In genomic region chr12:105322070-105322469, GRCh38 we compare ENCODE assay signal across 22 cellular contexts. TPM values are rescaled to one million over a fixed set of nuclear protein-coding genes. Genes with fewer than 3 reads are reported as not detected.
DNase-seq lines count a peak whose midpoint lies in the region; ATAC-seq, FAIRE-seq and TF ChIP-seq lines count a peak whose summit lies in the region.
"Had no signal": no experiment of that assay in that cellular context is flagged by ENCODE, and none has a peak within 500 bp of the region (broad histone marks: within the 10 kb centered on the region; RNA-seq: fewer than 3 reads in every experiment).

No MANE protein-coding gene starts in this region.

- peaks cover 5% of the 10 kb centered on the region for H3K27me3 Mint-ChIP-seq in T-helper 17 cell

- peak in 1 of 2 donors; percentile 56 for TF ChIP-seq RAD21 in liver (IDR thresholded peaks at IDR 0.05)

- H3K4me3 ChIP-seq in liver (ENCODE audit: low read depth in 1 of 3, low read length in 3 of 3) (no peak overlapping the region), uterus (no peak overlapping the region), ascending aorta (no peak overlapping the region)
- H3K4me3 ChIP-seq: cardiac muscle cell, dorsolateral prefrontal cortex, left ventricle myocardium inferior, sigmoid colon had no signal

- DNase-seq in NCI-H2029 (lab: John Stamatoyannopoulos, UW): peak; percentile 23
- no peak for DNase-seq in NCI-H2029 treated with DMSO at 0.1 percent for 48 hours (lab: John Stamatoyannopoulos, UW)
- no peak for DNase-seq in T-helper 17 cell
- no peak for DNase-seq in RCC 7860 (ENCODE audit: low spot score)
- no peak for DNase-seq in NCI-H446 (lab: John Stamatoyannopoulos, UW)
- DNase-seq in uterus: no peak
- DNase-seq in ascending aorta (ENCODE audit: low spot score in 2 of 2): no peak
- DNase-seq: activated CD4-positive, CD25-positive, alpha-beta regulatory T cell; activated CD8-positive, alpha-beta T cell treated with anti-CD3 and anti-CD28 coated beads, Interleukin-2, amount 10 ng/mL, durations not matched to agents 7 days and 5 days; activated T-cell treated with anti-CD3 and anti-CD28 coated beads, Interleukin-2, amount 50 U/mL, for 72 hours; dorsolateral prefrontal cortex; glutamatergic neuron; left ventricle myocardium inferior; NCI-H187; NCI-H446 treated with DMSO at 0.1 percent for 48 hours; Right ventricle myocardium superior; sigmoid colon had no signal

- no peak overlapping the region for H3K4me3 Mint-ChIP-seq in T-helper 17 cell
- H3K4me3 Mint-ChIP-seq: activated CD8-positive, alpha-beta T cell treated with anti-CD3 and anti-CD28 coated beads, Interleukin-2, amount 10 ng/mL, durations not matched to agents 7 days and 5 days; activated T-cell treated with anti-CD3 and anti-CD28 coated beads, Interleukin-2, amount 50 U/mL, for 72 hours had no signal

- H3K36me3 Mint-ChIP-seq in T-helper 17 cell (ENCODE audit: low read depth): no peaks in the 10 kb centered on the region

- H3K27me3 ChIP-seq in liver (ENCODE audit: control insufficient read depth in 4 of 4, insufficient read depth in 4 of 4, low read length in 3 of 4) (no peaks in the 10 kb centered on the region), uterus (no peaks in the 10 kb centered on the region), ascending aorta (no peaks in the 10 kb centered on the region)
- H3K27me3 ChIP-seq: dorsolateral prefrontal cortex, sigmoid colon had no signal

- H3K9ac ChIP-seq in liver (ENCODE audit: low read depth in 1 of 2, low read length in 2 of 2): no peak overlapping the region

- TF ChIP-seq POLR2A in uterus (IDR thresholded peaks at IDR 0.05): no peak

- H3K9me3 ChIP-seq in T-helper 17 cell (ENCODE audit: control insufficient read depth, low read length, poor library complexity, severe bottlenecking): no peaks in the 10 kb centered on the region
- H3K9me3 ChIP-seq in liver (ENCODE audit: control insufficient read depth in 4 of 4, low read length in 3 of 4): no peaks in the 10 kb centered on the region
- no peaks in the 10 kb centered on the region for H3K9me3 ChIP-seq in uterus
- H3K9me3 ChIP-seq in ascending aorta: no peaks in the 10 kb centered on the region
- H3K9me3 ChIP-seq: left ventricle myocardium inferior, sigmoid colon had no signal

- no peak overlapping the region for H3K27ac ChIP-seq in liver (ENCODE audit: low read depth in 1 of 2, low read length in 2 of 2)
- H3K27ac ChIP-seq in uterus: no peak overlapping the region
- no peak overlapping the region for H3K27ac ChIP-seq in ascending aorta
- H3K27ac ChIP-seq: 22Rv1, C4-2B, cardiac muscle cell, dorsolateral prefrontal cortex, epithelial cell of prostate, left ventricle myocardium inferior, sigmoid colon had no signal

- no peak for ATAC-seq in T-helper 17 cell
- ATAC-seq: activated CD8-positive, alpha-beta T cell treated with anti-CD3 and anti-CD28 coated beads, Interleukin-2, amount 10 ng/mL, durations not matched to agents 7 days and 5 days; activated T-cell treated with anti-CD3 and anti-CD28 coated beads, Interleukin-2, amount 50 U/mL, for 72 hours had no signal

- intact Hi-C loops in uterus (cut with DNase I; ENCODE audit: low total_unique reads) (no loop called here), ascending aorta (cut with DNase I) (no loop called here)

- H3K27ac Mint-ChIP-seq in T-helper 17 cell: peak overlapping the region; percentile 24
- H3K27ac Mint-ChIP-seq: activated CD8-positive, alpha-beta T cell treated with anti-CD3 and anti-CD28 coated beads, Interleukin-2, amount 10 ng/mL, durations not matched to agents 7 days and 5 days; activated T-cell treated with anti-CD3 and anti-CD28 coated beads, Interleukin-2, amount 50 U/mL, for 72 hours had no signal

- H3K36me3 ChIP-seq in liver (ENCODE audit: control insufficient read depth in 4 of 4, insufficient read depth in 3 of 4, low read depth in 1 of 4, low read length in 3 of 4) (no peaks in the 10 kb centered on the region), uterus (no peaks in the 10 kb centered on the region), ascending aorta (no peaks in the 10 kb centered on the region)
- H3K36me3 ChIP-seq: cardiac muscle cell, left ventricle myocardium inferior, sigmoid colon had no signal

- WGBS in liver: 34% methylated on average over 4 of the region's 4 CpGs

- no peak for FAIRE-seq in RCC 7860 (lab: Jason Lieb, UNC)

- H3K4me1 ChIP-seq in liver (ENCODE audit: control insufficient read depth in 4 of 4, insufficient read depth in 4 of 4, low read length in 3 of 4): peaks cover 9 to 47% (median 25%) of the 10 kb centered on the region in 4 donors
- no peaks in the 10 kb centered on the region for H3K4me1 ChIP-seq in uterus
- no peaks in the 10 kb centered on the region for H3K4me1 ChIP-seq in ascending aorta
- H3K4me1 ChIP-seq: left ventricle myocardium inferior, sigmoid colon had no signal

- H3K4me1 Mint-ChIP-seq in T-helper 17 cell: peaks cover 12% of the 10 kb centered on the region

- TF ChIP-seq CTCF in liver (IDR thresholded peaks at IDR 0.05; ENCODE audit: low read depth, low read length, missing input control): no peak
- no peak for TF ChIP-seq CTCF in uterus (IDR thresholded peaks at IDR 0.05)
- TF ChIP-seq CTCF in ascending aorta (IDR thresholded peaks at IDR 0.05): no peak

TF ChIP-seq in liver, 16 proteins besides CTCF, POLR2A, EP300 and RAD21:
- TF ChIP-seq GABPA (IDR thresholded peaks at IDR 0.05 in 1 of 2, conservative IDR thresholded peaks at IDR 0.05 in 1 of 2) (no peak), SP1 (IDR thresholded peaks at IDR 0.05) (peak; percentile 81), FOXA2 (IDR thresholded peaks at IDR 0.05) (peak; percentile 37), YY1 (IDR thresholded peaks at IDR 0.05) (no peak), HNF4A (conservative IDR thresholded peaks at IDR 0.05) (peak; percentile 77 to 89), TAF1 (conservative IDR thresholded peaks at IDR 0.05) (no peak), EGR1 (IDR thresholded peaks at IDR 0.05; ENCODE audit: low read depth in 2 of 2) (no peak), JUND (IDR thresholded peaks at IDR 0.05) (peak; percentile 48 to 53), NR2F2 (IDR thresholded peaks at IDR 0.05) (no peak), RXRA (IDR thresholded peaks at IDR 0.05) (peak; percentile 34 to 36), HNF4G (IDR thresholded peaks at IDR 0.05) (peak; percentile 64), FOXA1 (IDR thresholded peaks at IDR 0.05) (peak; percentile 58)
- TF ChIP-seq, protein P1, sequence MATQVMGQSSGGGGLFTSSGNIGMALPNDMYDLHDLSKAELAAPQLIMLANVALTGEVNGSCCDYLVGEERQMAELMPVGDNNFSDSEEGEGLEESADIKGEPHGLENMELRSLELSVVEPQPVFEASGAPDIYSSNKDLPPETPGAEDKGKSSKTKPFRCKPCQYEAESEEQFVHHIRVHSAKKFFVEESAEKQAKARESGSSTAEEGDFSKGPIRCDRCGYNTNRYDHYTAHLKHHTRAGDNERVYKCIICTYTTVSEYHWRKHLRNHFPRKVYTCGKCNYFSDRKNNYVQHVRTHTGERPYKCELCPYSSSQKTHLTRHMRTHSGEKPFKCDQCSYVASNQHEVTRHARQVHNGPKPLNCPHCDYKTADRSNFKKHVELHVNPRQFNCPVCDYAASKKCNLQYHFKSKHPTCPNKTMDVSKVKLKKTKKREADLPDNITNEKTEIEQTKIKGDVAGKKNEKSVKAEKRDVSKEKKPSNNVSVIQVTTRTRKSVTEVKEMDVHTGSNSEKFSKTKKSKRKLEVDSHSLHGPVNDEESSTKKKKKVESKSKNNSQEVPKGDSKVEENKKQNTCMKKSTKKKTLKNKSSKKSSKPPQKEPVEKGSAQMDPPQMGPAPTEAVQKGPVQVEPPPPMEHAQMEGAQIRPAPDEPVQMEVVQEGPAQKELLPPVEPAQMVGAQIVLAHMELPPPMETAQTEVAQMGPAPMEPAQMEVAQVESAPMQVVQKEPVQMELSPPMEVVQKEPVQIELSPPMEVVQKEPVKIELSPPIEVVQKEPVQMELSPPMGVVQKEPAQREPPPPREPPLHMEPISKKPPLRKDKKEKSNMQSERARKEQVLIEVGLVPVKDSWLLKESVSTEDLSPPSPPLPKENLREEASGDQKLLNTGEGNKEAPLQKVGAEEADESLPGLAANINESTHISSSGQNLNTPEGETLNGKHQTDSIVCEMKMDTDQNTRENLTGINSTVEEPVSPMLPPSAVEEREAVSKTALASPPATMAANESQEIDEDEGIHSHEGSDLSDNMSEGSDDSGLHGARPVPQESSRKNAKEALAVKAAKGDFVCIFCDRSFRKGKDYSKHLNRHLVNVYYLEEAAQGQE (IDR thresholded peaks at IDR 0.05): no peak
- TF ChIP-seq, protein P2, sequence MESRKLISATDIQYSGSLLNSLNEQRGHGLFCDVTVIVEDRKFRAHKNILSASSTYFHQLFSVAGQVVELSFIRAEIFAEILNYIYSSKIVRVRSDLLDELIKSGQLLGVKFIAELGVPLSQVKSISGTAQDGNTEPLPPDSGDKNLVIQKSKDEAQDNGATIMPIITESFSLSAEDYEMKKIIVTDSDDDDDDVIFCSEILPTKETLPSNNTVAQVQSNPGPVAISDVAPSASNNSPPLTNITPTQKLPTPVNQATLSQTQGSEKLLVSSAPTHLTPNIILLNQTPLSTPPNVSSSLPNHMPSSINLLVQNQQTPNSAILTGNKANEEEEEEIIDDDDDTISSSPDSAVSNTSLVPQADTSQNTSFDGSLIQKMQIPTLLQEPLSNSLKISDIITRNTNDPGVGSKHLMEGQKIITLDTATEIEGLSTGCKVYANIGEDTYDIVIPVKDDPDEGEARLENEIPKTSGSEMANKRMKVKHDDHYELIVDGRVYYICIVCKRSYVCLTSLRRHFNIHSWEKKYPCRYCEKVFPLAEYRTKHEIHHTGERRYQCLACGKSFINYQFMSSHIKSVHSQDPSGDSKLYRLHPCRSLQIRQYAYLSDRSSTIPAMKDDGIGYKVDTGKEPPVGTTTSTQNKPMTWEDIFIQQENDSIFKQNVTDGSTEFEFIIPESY (IDR thresholded peaks at IDR 0.05): no peak
- TF ChIP-seq, protein P3, sequence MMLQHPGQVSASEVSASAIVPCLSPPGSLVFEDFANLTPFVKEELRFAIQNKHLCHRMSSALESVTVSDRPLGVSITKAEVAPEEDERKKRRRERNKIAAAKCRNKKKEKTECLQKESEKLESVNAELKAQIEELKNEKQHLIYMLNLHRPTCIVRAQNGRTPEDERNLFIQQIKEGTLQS (IDR thresholded peaks at IDR 0.05): peak; percentile 34
- TF ChIP-seq, protein P4, sequence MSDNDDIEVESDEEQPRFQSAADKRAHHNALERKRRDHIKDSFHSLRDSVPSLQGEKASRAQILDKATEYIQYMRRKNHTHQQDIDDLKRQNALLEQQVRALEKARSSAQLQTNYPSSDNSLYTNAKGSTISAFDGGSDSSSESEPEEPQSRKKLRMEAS (IDR thresholded peaks at IDR 0.05): peak; percentile 55

RNA-seq across cellular contexts. Expression of gene C12orf75, which starts 8.4 kb away (rescaled TPM):
- total RNA-seq in T-helper 17 cell (10 to 100 TPM; 33.2 to 41.3 TPM), liver (1 to 10 TPM; 2.2 to 3.4 TPM), uterus (10 to 100 TPM; 19.6 to 57.1 (median 30.1) TPM), ascending aorta (56.5 TPM)
- polyA plus RNA-seq in liver: 1 to 10 TPM; 1.2 to 3.9 TPM

Comparison
In these comparisons a context has a peak if more than half of its experiments do, and no peak if none do; other contexts are left out.
1. RNA of gene C12orf75, which starts 8.4 kb away (total RNA-seq): 56.5 TPM in ascending aorta (single experiment), 33.2 to 41.3 TPM in T-helper 17 cell and 19.6 to 57.1 TPM in uterus; 2.2 to 3.4 TPM in liver; every median in the first group is over 4 times any median in the second.